35 cellular contexts compared by ENCODE assay signal in genomic region chr7:2098496-2098895, GRCh38.
DNase-seq lines count a peak whose midpoint lies in the region; ATAC-seq, FAIRE-seq and TF ChIP-seq lines count a peak whose summit lies in the region.
"Had no signal": no experiment of that assay in that cellular context is flagged by ENCODE, and none has a peak within 500 bp of the region (broad histone marks: within the 10 kb centered on the region; RNA-seq: fewer than 3 reads in every experiment).

No MANE protein-coding gene starts in this region.

- H4K5ac ChIP-seq in H9 (ENCODE audit: insufficient read length, low read depth, low read length) (no peak overlapping the region), H1 (ENCODE audit: insufficient read length, low read depth, low read length) (no peak overlapping the region)

- no peak overlapping the region for H3K27ac ChIP-seq in CD4-positive, CD25-positive, alpha-beta regulatory T cell (ENCODE audit: insufficient read depth, low read length, poor library complexity, severe bottlenecking)
- H3K27ac ChIP-seq in H9 (ENCODE audit: insufficient read length, low read depth, low read length) = no peak overlapping the region
- no peak overlapping the region for H3K27ac ChIP-seq in H1 (ENCODE audit: low read depth, low read length)
- H3K27ac ChIP-seq in CD8-positive, alpha-beta memory T cell (ENCODE audit: low read depth, low read length) = no peak overlapping the region
- H3K27ac ChIP-seq: heart right ventricle, pancreas, suprapubic skin, uterus had no signal

- no peaks in the 10 kb centered on the region for H3K27me3 Mint-ChIP-seq in CD4-positive, CD25-positive, alpha-beta regulatory T cell
- no peaks in the 10 kb centered on the region; the same call in 1 of the 2 replicates for H3K27me3 Mint-ChIP-seq in H9 (ENCODE audit: low read depth)
- H3K27me3 Mint-ChIP-seq in stimulated activated memory B cell treated with anti-CD40 and anti-IgM and Interleukin-4, amounts not matched to agents 10 μg/mL and 1 μg/mL and 100 μg/mL, for 72 hours = no peaks in the 10 kb centered on the region
- peaks cover 0 to 7% of the 10 kb centered on the region in 2 donors for H3K27me3 Mint-ChIP-seq in CD8-positive, alpha-beta memory T cell

- H3K9ac ChIP-seq in H9 (ENCODE audit: extremely low read depth, insufficient read length, low read length) = no peak overlapping the region
- H3K9ac ChIP-seq in H1 (replicated peaks in 1 of 4; ENCODE audit: extremely low read depth in 1 of 4, low read depth in 3 of 4, low read length in 3 of 4) = no peak overlapping the region

- H3K27me3 ChIP-seq in CD4-positive, CD25-positive, alpha-beta regulatory T cell (ENCODE audit: control insufficient read depth, insufficient read depth, low read length) = no peaks in the 10 kb centered on the region
- H3K27me3 ChIP-seq in H9 (ENCODE audit: insufficient read depth, low read length) = no peaks in the 10 kb centered on the region
- no peaks in the 10 kb centered on the region for H3K27me3 ChIP-seq in H1 (replicated peaks in 1 of 4; ENCODE audit: control insufficient read depth in 3 of 4, extremely low read depth in 1 of 4, insufficient read depth in 3 of 4, low read length in 3 of 4)
- no peaks in the 10 kb centered on the region for H3K27me3 ChIP-seq in CD8-positive, alpha-beta memory T cell (ENCODE audit: insufficient read depth, low read length, poor library complexity, severe bottlenecking)
- H3K27me3 ChIP-seq: heart right ventricle, pancreas, suprapubic skin, uterus had no signal

- no peak for TF ChIP-seq POLR2A in H1 (IDR thresholded peaks at IDR 0.05; ENCODE audit: control extremely low read depth in 1 of 2, low read depth in 2 of 2, low read length in 2 of 2)

- H3K79me2 ChIP-seq in H9 (ENCODE audit: insufficient read depth, low read length) (no peaks in the 10 kb centered on the region; the same call in 1 of the 2 replicates), H1 (ENCODE audit: control insufficient read depth in 1 of 2, insufficient read depth in 2 of 2, low read length in 2 of 2) (peaks cover 0 to 7% of the 10 kb centered on the region in 2 experiments; a peak in 1 of 4 replicates)

- no peak for TF ChIP-seq EP300 in H1 (IDR thresholded peaks at IDR 0.05; ENCODE audit: borderline replicate concordance in 1 of 2, low read depth in 2 of 2, low read length in 2 of 2)

- H3K9me3 ChIP-seq in CD4-positive, CD25-positive, alpha-beta regulatory T cell (ENCODE audit: control insufficient read depth in 2 of 2, low read length in 2 of 2) = no peaks in the 10 kb centered on the region
- H3K9me3 ChIP-seq in H9 (ENCODE audit: control insufficient read depth, low read depth, low read length) = no peaks in the 10 kb centered on the region
- H3K9me3 ChIP-seq in H1 (ENCODE audit: insufficient read depth in 2 of 2, low read depth in 1 of 2, low read length in 1 of 2) = no peaks in the 10 kb centered on the region
- no peaks in the 10 kb centered on the region for H3K9me3 ChIP-seq in CD8-positive, alpha-beta memory T cell (ENCODE audit: low read length)
- H3K9me3 ChIP-seq: heart right ventricle, pancreas, suprapubic skin, uterus had no signal

- H3K4me1 Mint-ChIP-seq in CD4-positive, CD25-positive, alpha-beta regulatory T cell = peaks cover 10 to 55% (median 20%) of the 10 kb centered on the region in 4 donors
- H3K4me1 Mint-ChIP-seq in H9 = peaks cover 0 to 5% of the 10 kb centered on the region in 2 experiments; a peak in 2 of 4 replicates
- H3K4me1 Mint-ChIP-seq in stimulated activated memory B cell treated with anti-CD40 and anti-IgM and Interleukin-4, amounts not matched to agents 10 μg/mL and 1 μg/mL and 100 μg/mL, for 72 hours = peaks cover 50% of the 10 kb centered on the region
- H3K4me1 Mint-ChIP-seq in CD8-positive, alpha-beta memory T cell = peaks cover 36 to 48% (median 38%) of the 10 kb centered on the region in 3 donors

- peaks cover 2% of the 10 kb centered on the region for H4K20me1 ChIP-seq in H9 (ENCODE audit: control insufficient read depth, insufficient read depth, insufficient read length)
- peaks cover 6 to 12% of the 10 kb centered on the region in 2 experiments for H4K20me1 ChIP-seq in H1 (replicated peaks in 1 of 2; ENCODE audit: control insufficient read depth in 1 of 2, insufficient read depth in 2 of 2, low read length in 2 of 2)

- DNase-seq in CD4-positive, CD25-positive, alpha-beta regulatory T cell = no peak
- DNase-seq in H9 (no peak), H1 (ENCODE audit: low read depth in 1 of 2, low spot score in 2 of 2) (no peak), mucosa of gallbladder (ENCODE audit: low spot score) (no peak)
- no peak for DNase-seq in CD8-positive, alpha-beta memory T cell
- DNase-seq: ACHN; activated CD4-positive, alpha-beta T cell treated with anti-CD3 and anti-CD28 coated beads, Interleukin-2, amount 50 U/mL, for 48 hours; activated CD8-positive, alpha-beta memory T cell treated with anti-CD3 and anti-CD28 coated beads, Interleukin-2, amount 50 U/mL, for 4 hours; activated naive CD4-positive, alpha-beta T cell treated with anti-CD3 and anti-CD28 coated beads for 36 hours; amygdala; C1 segment of cervical spinal cord; Calu3; foreskin melanocyte; GOT3; heart right ventricle; KG1; left ventricle myocardium superior; NCI-H146; NCI-H2107; NCI-H345; NCI-H69; pancreas; Right ventricle myocardium superior; uterus had no signal

- H3K23ac ChIP-seq in H9 (ENCODE audit: insufficient read length, low read depth, low read length) (no peak overlapping the region), H1 (ENCODE audit: insufficient read length) (no peak overlapping the region)

- H3K56ac ChIP-seq in H9 (ENCODE audit: insufficient read length, low read depth, low read length) (no peak overlapping the region), H1 (replicated peaks; ENCODE audit: insufficient read length, low read depth, low read length) (no peak overlapping the region)

- no peak for ATAC-seq in CD4-positive, CD25-positive, alpha-beta regulatory T cell (ENCODE audit: low read depth in 2 of 2)
- no peak for ATAC-seq in stimulated activated memory B cell treated with anti-CD40 and anti-IgM and Interleukin-4, amounts not matched to agents 10 μg/mL and 1 μg/mL and 100 μg/mL, for 72 hours
- ATAC-seq in GM19452 (IDR thresholded peaks at IDR 0.05; ENCODE audit: unreplicated experiment) = no peak
- ATAC-seq: activated CD4-positive, CD25-positive, alpha-beta regulatory T cell treated with anti-CD3 and anti-CD28 coated beads, Interleukin-2, amount 50 U/mL, for 24 hours; heart right ventricle; left ventricle myocardium superior; pancreas; SK-N-SH treated with all-trans-retinoic acid at 6 μM for 48 hours; stimulated activated effector memory CD8-positive, alpha-beta T cell treated with anti-CD3 and anti-CD28 coated beads, Interleukin-12 subunit alpha, Interleukin-12 subunit beta, amount 100 ng/mL, for 72 hours had no signal

- no peak overlapping the region for H3K4me3 ChIP-seq in CD4-positive, CD25-positive, alpha-beta regulatory T cell (ENCODE audit: low read depth, low read length)
- H3K4me3 ChIP-seq in H1 (ENCODE audit: extremely low read depth in 1 of 4, insufficient read depth in 2 of 4, low read depth in 3 of 4, low read length in 4 of 4) = no peak overlapping the region
- no peak overlapping the region for H3K4me3 ChIP-seq in CD8-positive, alpha-beta memory T cell (ENCODE audit: low read length)
- H3K4me3 ChIP-seq: heart right ventricle, pancreas, suprapubic skin, uterus had no signal

- POLR2A ChIA-PET in H1 (lab: Charles Lee; ENCODE audit: partially characterized antibody) = no interaction called here
- POLR2A ChIA-PET in CD8-positive, alpha-beta memory T cell (lab: Charles Lee) = no interaction called here

- no peak overlapping the region for H2BK20ac ChIP-seq in H9 (ENCODE audit: low read depth, low read length, poor library complexity, severe bottlenecking)
- no peak overlapping the region for H2BK20ac ChIP-seq in H1 (ENCODE audit: low read length)

- no peak overlapping the region for H3T11ph ChIP-seq in H9 (ENCODE audit: low read length)

- no peaks in the 10 kb centered on the region for H3K79me1 ChIP-seq in H9 (ENCODE audit: insufficient read depth, low read depth, low read length, poor library complexity, severe bottlenecking)
- peaks cover 21% of the 10 kb centered on the region for H3K79me1 ChIP-seq in H1 (ENCODE audit: low read depth, low read length)

- H3K4me3 Mint-ChIP-seq in CD4-positive, CD25-positive, alpha-beta regulatory T cell = peak overlapping the region in 1 of 4 donors; percentile 36
- H3K4me3 Mint-ChIP-seq in H9 = no peak overlapping the region
- H3K4me3 Mint-ChIP-seq in stimulated activated memory B cell treated with anti-CD40 and anti-IgM and Interleukin-4, amounts not matched to agents 10 μg/mL and 1 μg/mL and 100 μg/mL, for 72 hours = peak overlapping the region; percentile 29
- H3K4me3 Mint-ChIP-seq in CD8-positive, alpha-beta memory T cell = peak overlapping the region in 1 of 7 donors; percentile 66
- H3K4me3 Mint-ChIP-seq: activated naive CD4-positive, alpha-beta T cell treated with anti-CD3 and anti-CD28 coated beads for 36 hours; activated T-helper 1 cell treated with anti-CD3 and anti-CD28 coated beads, Interleukin-12 subunit alpha, Interleukin-12 subunit beta, Interleukin-2, Interleukin-4 antibody, amounts not matched to agents 30 ng/mL and 10 ng/mL and 1 ng/mL, durations not matched to agents 14 hours and 24 hours and 36 hours; stimulated activated effector memory CD8-positive, alpha-beta T cell treated with anti-CD3 and anti-CD28 coated beads, Interleukin-12 subunit alpha, Interleukin-12 subunit beta, amount 100 ng/mL, for 72 hours; T-helper 1 cell treated with Interleukin-12 subunit alpha and Interleukin-12 subunit beta and Interleukin-4 antibody, amounts not matched to agents 30 μg/mL and 1 μg/mL, for 36 hours had no signal

- H3K23me2 ChIP-seq in H9 (ENCODE audit: insufficient read length, low read depth, low read length, poor library complexity, severe bottlenecking) = no peaks in the 10 kb centered on the region
- peaks cover 6% of the 10 kb centered on the region; the same call in 1 of the 2 replicates for H3K23me2 ChIP-seq in H1 (ENCODE audit: low read depth, low read length)

- H3K4ac ChIP-seq in H9 (ENCODE audit: low read depth, low read length) = no peak overlapping the region
- no peak overlapping the region for H3K4ac ChIP-seq in H1 (replicated peaks; ENCODE audit: insufficient read length, low read depth, low read length)

- TF ChIP-seq CTCF in H9 (conservative IDR thresholded peaks at IDR 0.05) (no peak), H1 (IDR thresholded peaks at IDR 0.05; ENCODE audit: control extremely low read depth in 1 of 3, insufficient read depth in 1 of 3, low read depth in 1 of 3, low read length in 3 of 3) (no peak)

- H4K8ac ChIP-seq in H9 (replicated peaks; ENCODE audit: insufficient read length, low read depth, low read length) (no peak overlapping the region), H1 (ENCODE audit: extremely low read depth, insufficient read depth, low read length) (peak overlapping the region; percentile 38; the same call in 1 of the 2 replicates)

- H2AFZ ChIP-seq in H9 (ENCODE audit: low read length) (no peak overlapping the region), H1 (ENCODE audit: low read length) (no peak overlapping the region)

- H2BK5ac ChIP-seq in H9 (ENCODE audit: insufficient read length, low read length) = no peak overlapping the region
- no peak overlapping the region; the same call in 1 of the 2 replicates for H2BK5ac ChIP-seq in H1 (ENCODE audit: low read depth, low read length)

- H2BK15ac ChIP-seq in H9 (ENCODE audit: low read depth, low read length) (no peak overlapping the region), H1 (ENCODE audit: low read length) (no peak overlapping the region)

- no peak overlapping the region for H4K91ac ChIP-seq in H9 (ENCODE audit: insufficient read length, low read depth, low read length)
- H4K91ac ChIP-seq in H1 (replicated peaks; ENCODE audit: insufficient read length, low read length) = no peak overlapping the region

- H3K27ac Mint-ChIP-seq in CD4-positive, CD25-positive, alpha-beta regulatory T cell = peak overlapping the region; percentile 76 to 87 (median 79)
- peak overlapping the region in 2 of 3 experiments; percentile 71 to 83; a peak in 3 of 7 replicates for H3K27ac Mint-ChIP-seq in H9
- H3K27ac Mint-ChIP-seq in stimulated activated memory B cell treated with anti-CD40 and anti-IgM and Interleukin-4, amounts not matched to agents 10 μg/mL and 1 μg/mL and 100 μg/mL, for 72 hours = peak overlapping the region; percentile 92
- H3K27ac Mint-ChIP-seq in CD8-positive, alpha-beta memory T cell = no peak overlapping the region
- H3K27ac Mint-ChIP-seq: activated naive CD4-positive, alpha-beta T cell treated with anti-CD3 and anti-CD28 coated beads for 36 hours; activated T-helper 1 cell treated with anti-CD3 and anti-CD28 coated beads, Interleukin-12 subunit alpha, Interleukin-12 subunit beta, Interleukin-2, Interleukin-4 antibody, amounts not matched to agents 30 ng/mL and 10 ng/mL and 1 ng/mL, durations not matched to agents 14 hours and 24 hours and 36 hours; stimulated activated effector memory CD8-positive, alpha-beta T cell treated with anti-CD3 and anti-CD28 coated beads, Interleukin-12 subunit alpha, Interleukin-12 subunit beta, amount 100 ng/mL, for 72 hours; T-helper 1 cell treated with Interleukin-12 subunit alpha and Interleukin-12 subunit beta and Interleukin-4 antibody, amounts not matched to agents 30 μg/mL and 1 μg/mL, for 36 hours had no signal

- H3K4me2 ChIP-seq in H9 (ENCODE audit: insufficient read depth, insufficient read length, low read length) = no peak overlapping the region
- no peak overlapping the region for H3K4me2 ChIP-seq in H1 (ENCODE audit: insufficient read depth in 1 of 2, low read depth in 2 of 2, low read length in 2 of 2)

- CTCF ChIA-PET in H1 (lab: Charles Lee; ENCODE audit: partially characterized antibody) = interaction anchor here (0.7 to 1.4 kb wide), 4 partner anchors 12 to 331 kb away, joined by 3 to 6 read pairs (median 3); no protein-coding TSS in a partner anchor
- CTCF ChIA-PET in CD8-positive, alpha-beta memory T cell (lab: Charles Lee) = no interaction called here

- H2BK12ac ChIP-seq in H9 (ENCODE audit: insufficient read length, low read depth, low read length) (no peak overlapping the region), H1 (ENCODE audit: low read depth, low read length) (no peak overlapping the region)

- peaks cover 19% of the 10 kb centered on the region for H3K4me1 ChIP-seq in CD4-positive, CD25-positive, alpha-beta regulatory T cell (ENCODE audit: control insufficient read depth, insufficient read depth, low read length, poor library complexity, severe bottlenecking)
- no peaks in the 10 kb centered on the region for H3K4me1 ChIP-seq in H9 (ENCODE audit: insufficient read depth, low read length)
- peaks cover 0 to 1% (median 0%) of the 10 kb centered on the region in 4 experiments; a peak in 3 of 7 replicates for H3K4me1 ChIP-seq in H1 (replicated peaks in 1 of 4; ENCODE audit: control insufficient read depth in 3 of 4, insufficient read depth in 4 of 4, low read length in 3 of 4)
- H3K4me1 ChIP-seq in CD8-positive, alpha-beta memory T cell (ENCODE audit: insufficient read depth, low read length) = peaks cover 38% of the 10 kb centered on the region
- H3K4me1 ChIP-seq: pancreas had no signal

- TF ChIP-seq RAD21 in H1 (IDR thresholded peaks at IDR 0.05 in 1 of 2, conservative IDR thresholded peaks at IDR 0.05 in 1 of 2; ENCODE audit: low read depth in 2 of 2, low read length in 2 of 2) = no peak

- peaks cover 0 to 1% (median 0%) of the 10 kb centered on the region in 7 donors for H3K9me3 Mint-ChIP-seq in CD4-positive, CD25-positive, alpha-beta regulatory T cell
- no peaks in the 10 kb centered on the region; a peak in 1 of 5 replicates for H3K9me3 Mint-ChIP-seq in H9
- peaks cover 7% of the 10 kb centered on the region for H3K9me3 Mint-ChIP-seq in stimulated activated memory B cell treated with anti-CD40 and anti-IgM and Interleukin-4, amounts not matched to agents 10 μg/mL and 1 μg/mL and 100 μg/mL, for 72 hours
- peaks cover 0 to 2% (median 0%) of the 10 kb centered on the region in 5 donors for H3K9me3 Mint-ChIP-seq in CD8-positive, alpha-beta memory T cell
- H3K9me3 Mint-ChIP-seq: activated naive CD4-positive, alpha-beta T cell treated with anti-CD3 and anti-CD28 coated beads for 36 hours; activated T-helper 1 cell treated with anti-CD3 and anti-CD28 coated beads, Interleukin-12 subunit alpha, Interleukin-12 subunit beta, Interleukin-2, Interleukin-4 antibody, amounts not matched to agents 30 ng/mL and 10 ng/mL and 1 ng/mL, durations not matched to agents 14 hours and 24 hours and 36 hours; T-helper 1 cell treated with Interleukin-12 subunit alpha and Interleukin-12 subunit beta and Interleukin-4 antibody, amounts not matched to agents 30 μg/mL and 1 μg/mL, for 36 hours had no signal

- H2BK120ac ChIP-seq in H9 (ENCODE audit: low read depth, low read length, poor library complexity, severe bottlenecking) (no peak overlapping the region), H1 (replicated peaks; ENCODE audit: low read depth, low read length) (no peak overlapping the region)

- whole genome bisulfite sequencing in H9 (ENCODE audit: extremely low coverage, insufficient read length, low lambda C conversion rate) = no CpG with 5 or more reads among the region's 16 CpGs
- 92% methylated on average over 16 of the region's 16 CpGs; no CpG with 5 or more reads in 1 of the 2 experiments for WGBS in H1 (ENCODE audit: extremely low coverage in 1 of 2, insufficient coverage in 1 of 2, insufficient read length in 1 of 2, insufficient replicate concordance in 2 of 2, low coverage in 1 of 2, low lambda C conversion rate in 2 of 2, missing lambda C conversion rate in 1 of 2), 2 experiments

- H3K36me3 ChIP-seq in CD4-positive, CD25-positive, alpha-beta regulatory T cell (ENCODE audit: control insufficient read depth, insufficient read depth, low read length) = no peaks in the 10 kb centered on the region
- H3K36me3 ChIP-seq in H1 (ENCODE audit: control insufficient read depth in 2 of 4, insufficient read depth in 4 of 4, low read length in 3 of 4) = no peaks in the 10 kb centered on the region; a peak in 1 of 8 replicates
- H3K36me3 ChIP-seq in CD8-positive, alpha-beta memory T cell (ENCODE audit: insufficient read depth, low read length) = no peaks in the 10 kb centered on the region
- H3K36me3 ChIP-seq: heart right ventricle, pancreas, suprapubic skin, uterus had no signal

- H3K14ac ChIP-seq in H9 (ENCODE audit: insufficient read depth, low read length) (no peak overlapping the region), H1 (ENCODE audit: insufficient read length) (no peak overlapping the region)

- no peak for FAIRE-seq in H1 (lab: Jason Lieb, UNC)
- FAIRE-seq: GM18507, HTR-8/SVneo, keratinocyte, pancreas had no signal

- H3K36me3 Mint-ChIP-seq in CD4-positive, CD25-positive, alpha-beta regulatory T cell = peaks cover 15% of the 10 kb centered on the region
- H3K36me3 Mint-ChIP-seq in H9 (ENCODE audit: insufficient read depth in 1 of 3, low read depth in 3 of 3) = peaks cover 15 to 16% (median 16%) of the 10 kb centered on the region in 3 experiments; a peak in 6 of 7 replicates
- peaks cover 29% of the 10 kb centered on the region for H3K36me3 Mint-ChIP-seq in stimulated activated memory B cell treated with anti-CD40 and anti-IgM and Interleukin-4, amounts not matched to agents 10 μg/mL and 1 μg/mL and 100 μg/mL, for 72 hours
- H3K36me3 Mint-ChIP-seq in CD8-positive, alpha-beta memory T cell = peaks cover 0 to 3% (median 2%) of the 10 kb centered on the region in 3 donors

- H3K18ac ChIP-seq in H9 (ENCODE audit: insufficient read length, low read depth, low read length) (no peak overlapping the region), H1 (ENCODE audit: extremely low read depth, low read length) (no peak overlapping the region)

- H2AK5ac ChIP-seq in H9 (ENCODE audit: insufficient read length, low read length) = no peak overlapping the region
- no peak overlapping the region for H2AK5ac ChIP-seq in H1 (ENCODE audit: low read depth, low read length)

Comparison
In these comparisons a context has a peak if more than half of its experiments do, and no peak if none do; other contexts are left out.
1. H3K27ac Mint-ChIP-seq: peak in CD4-positive, CD25-positive, alpha-beta regulatory T cell (3 of 3), H9 (2 of 3) and stimulated activated memory B cell treated with anti-CD40 and anti-IgM and Interleukin-4, amounts not matched to agents 10 μg/mL and 1 μg/mL and 100 μg/mL, for 72 hours (single experiment); none in CD8-positive, alpha-beta memory T cell (0 of 8).